ENCODE assay signal across 27 cellular contexts in the genomic region with DNA sequence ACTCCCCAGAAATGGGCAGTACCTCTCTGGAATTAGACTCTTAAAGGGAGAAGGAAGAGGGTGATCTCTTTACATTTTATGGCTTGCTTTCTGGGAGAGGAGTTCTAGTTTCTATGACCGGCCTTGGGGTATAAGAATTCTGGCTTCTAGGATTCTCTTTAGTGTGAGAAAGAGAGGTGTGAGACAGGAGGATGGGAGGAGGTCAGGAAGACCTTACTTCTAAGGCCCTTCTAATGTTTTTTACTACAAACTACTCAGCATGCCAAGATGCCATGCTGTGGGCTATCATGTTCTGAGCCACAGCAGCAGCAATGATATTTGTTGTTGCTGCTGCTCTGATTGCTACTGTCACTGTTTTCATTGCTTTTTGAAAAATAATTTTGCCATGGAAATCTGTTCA.
"Had no signal": no experiment of that assay in that cellular context is flagged by ENCODE, and none has a peak within 500 bp of the region (broad histone marks: within the 10 kb centered on the region; RNA-seq: fewer than 3 reads in every experiment).

No MANE protein-coding gene starts in this region.

- H3K9me3 ChIP-seq: lower lobe of right lung, mucosa of descending colon, right atrium auricular region, suprapubic skin, transverse colon, vagina had no signal

- DNase-seq: cortex of kidney; effector memory CD8-positive, alpha-beta T cell; hypothalamus; immature natural killer cell; islet precursor cell; left ventricle myocardium superior; lower lobe of right lung; mucosa of descending colon; naive B cell; stimulated activated CD4-positive, alpha-beta T cell treated with anti-CD3 and anti-CD28 coated beads, Interleukin-12 subunit alpha, Interleukin-12 subunit beta, amount 100 ng/mL, for 4 hours; stimulated activated CD4-positive, alpha-beta T cell treated with anti-CD3 and anti-CD28 coated beads, Interleukin-1b, Interleukin-23, amount 100 ng/mL, for 48 hours; stimulated activated CD4-positive, alpha-beta T cell treated with anti-CD3 and anti-CD28 coated beads, Interleukin-4, amount 100 ng/mL, for 1 hour; stimulated activated CD8-positive, alpha-beta memory T cell treated with anti-CD3 and anti-CD28 coated beads, Interleukin-4, amount 100 ng/mL, for 48 hours; stimulated activated naive CD4-positive, alpha-beta T cell; stimulated activated naive CD8-positive, alpha-beta T cell treated with anti-CD3 and anti-CD28 coated beads, Interleukin-15, amount 100 ng/mL, for 72 hours; transverse colon had no signal

- H3K36me3 Mint-ChIP-seq: memory B cell; mesothelial cell of epicardium; naive B cell; natural killer cell treated with Interleukin-12 subunit alpha and Interleukin-12 subunit beta and Interleukin-15 and Interleukin-18, amount 100 ng/mL, for 72 hours had no signal

- H3K4me1 ChIP-seq: lower lobe of right lung, parathyroid adenoma, right atrium auricular region, suprapubic skin, transverse colon, vagina had no signal

- H3K4me3 Mint-ChIP-seq: effector memory CD8-positive, alpha-beta T cell; immature natural killer cell; memory B cell; mesothelial cell of epicardium; naive B cell; natural killer cell treated with Interleukin-12 subunit alpha and Interleukin-12 subunit beta and Interleukin-15 and Interleukin-18, amount 100 ng/mL, for 72 hours; neural crest cell; stimulated activated naive CD8-positive, alpha-beta T cell treated with anti-CD3 and anti-CD28 coated beads, Interleukin-15, amount 100 ng/mL, for 72 hours had no signal

- ATAC-seq: effector memory CD8-positive, alpha-beta T cell; left ventricle myocardium superior; lower lobe of right lung; mucosa of descending colon; natural killer cell treated with Interleukin-12 subunit alpha and Interleukin-12 subunit beta and Interleukin-15 and Interleukin-18, amount 100 ng/mL, for 72 hours; sciatic nerve; stimulated activated naive CD8-positive, alpha-beta T cell treated with anti-CD3 and anti-CD28 coated beads, Interleukin-15, amount 100 ng/mL, for 72 hours had no signal

- H3K4me1 Mint-ChIP-seq: immature natural killer cell; memory B cell; naive B cell; stimulated activated naive CD8-positive, alpha-beta T cell treated with anti-CD3 and anti-CD28 coated beads, Interleukin-15, amount 100 ng/mL, for 72 hours had no signal

- H3K9ac ChIP-seq: parathyroid adenoma had no signal

- H3K27ac ChIP-seq: lower lobe of right lung, parathyroid adenoma, right atrium auricular region, suprapubic skin, transverse colon, vagina had no signal

- H3K27ac Mint-ChIP-seq: effector memory CD8-positive, alpha-beta T cell; immature natural killer cell; memory B cell; mesothelial cell of epicardium; naive B cell; natural killer cell treated with Interleukin-12 subunit alpha and Interleukin-12 subunit beta and Interleukin-15 and Interleukin-18, amount 100 ng/mL, for 72 hours; progenitor cell of endocrine pancreas; stimulated activated naive CD8-positive, alpha-beta T cell treated with anti-CD3 and anti-CD28 coated beads, Interleukin-15, amount 100 ng/mL, for 72 hours had no signal

- H3K79me2 ChIP-seq: parathyroid adenoma had no signal

- H3K9me3 Mint-ChIP-seq: mesothelial cell of epicardium; natural killer cell treated with Interleukin-12 subunit alpha and Interleukin-12 subunit beta and Interleukin-15 and Interleukin-18, amount 100 ng/mL, for 72 hours; neural crest cell; stimulated activated naive CD8-positive, alpha-beta T cell treated with anti-CD3 and anti-CD28 coated beads, Interleukin-15, amount 100 ng/mL, for 72 hours had no signal

- H3K4me3 ChIP-seq: lower lobe of right lung, mucosa of descending colon, right atrium auricular region, smooth muscle cell, suprapubic skin, transverse colon, vagina had no signal

- H2AFZ ChIP-seq: parathyroid adenoma had no signal

- H3K4me2 ChIP-seq: smooth muscle cell had no signal

- H3K27me3 Mint-ChIP-seq: effector memory CD8-positive, alpha-beta T cell; memory B cell; naive B cell; natural killer cell treated with Interleukin-12 subunit alpha and Interleukin-12 subunit beta and Interleukin-15 and Interleukin-18, amount 100 ng/mL, for 72 hours; progenitor cell of endocrine pancreas; stimulated activated naive CD8-positive, alpha-beta T cell treated with anti-CD3 and anti-CD28 coated beads, Interleukin-15, amount 100 ng/mL, for 72 hours had no signal

- H3K27me3 ChIP-seq: right atrium auricular region, suprapubic skin, transverse colon, vagina had no signal

- H3K36me3 ChIP-seq: lower lobe of right lung, right atrium auricular region, suprapubic skin, transverse colon, vagina had no signal
